Comparison of ENCODE assay signal across 8 cellular contexts in genomic region chr18:76349067-76349715, GRCh38.
DNase-seq lines count a peak whose midpoint lies in the region; ATAC-seq lines count a peak whose summit lies in the region.

No MANE protein-coding gene starts in this region.

- no peak overlapping the region for H3K27ac Mint-ChIP-seq in activated CD4-positive, alpha-beta T cell treated with anti-CD3 and anti-CD28 coated beads, Interleukin-2, amount 10 ng/mL, durations not matched to agents 24 days and 14 days

- H3K4me1 Mint-ChIP-seq in activated CD4-positive, alpha-beta T cell treated with anti-CD3 and anti-CD28 coated beads, Interleukin-2, amount 10 ng/mL, durations not matched to agents 24 days and 14 days, result peaks cover 2% of the 10 kb centered on the region

- H3K9me3 Mint-ChIP-seq in activated CD4-positive, alpha-beta T cell treated with anti-CD3 and anti-CD28 coated beads, Interleukin-2, amount 10 ng/mL, durations not matched to agents 24 days and 14 days, result no peaks in the 10 kb centered on the region

- DNase-seq in Right ventricle myocardium superior (peak; percentile 53), cardiac septum (ENCODE audit: low spot score) (no peak), NCI-H510A (lab: John Stamatoyannopoulos, UW) (peak; percentile 67), dermis blood vessel endothelial cell (peak; percentile 82), lung microvascular endothelial cell (ENCODE audit: low read depth in 2 of 2) (peak; percentile 73 to 82)
- peak; percentile 90 for DNase-seq in activated CD4-positive, alpha-beta T cell treated with anti-CD3 and anti-CD28 coated beads, Interleukin-2, amount 10 ng/mL, durations not matched to agents 24 days and 14 days
- peak; percentile 42 for DNase-seq in stimulated activated CD8-positive, alpha-beta memory T cell treated with anti-CD3 and anti-CD28 coated beads, Interleukin-12 subunit alpha, Interleukin-12 subunit beta, amount 100 ng/mL, for 1 hour (ENCODE audit: low read depth)

- intact Hi-C loops in Right ventricle myocardium superior (cut with DNase I), result loop anchor here (10.0 kb wide), 1 partner anchor 1694 kb away; no protein-coding TSS in a partner anchor
- intact Hi-C loops in cardiac septum (cut with DNase I), result loop anchor here (5.0 kb wide), 2 partner anchors 467 to 1697 kb away; no protein-coding TSS in a partner anchor
- intact Hi-C loops in activated CD4-positive, alpha-beta T cell treated with anti-CD3 and anti-CD28 coated beads, Interleukin-2, amount 10 ng/mL, durations not matched to agents 24 days and 14 days (cut with micrococcal nuclease), result loop anchor here (10.0 kb wide), 2 partner anchors 624 to 1694 kb away; no protein-coding TSS in a partner anchor

- peak overlapping the region; percentile 6 for H3K4me3 Mint-ChIP-seq in activated CD4-positive, alpha-beta T cell treated with anti-CD3 and anti-CD28 coated beads, Interleukin-2, amount 10 ng/mL, durations not matched to agents 24 days and 14 days

- H3K36me3 Mint-ChIP-seq in activated CD4-positive, alpha-beta T cell treated with anti-CD3 and anti-CD28 coated beads, Interleukin-2, amount 10 ng/mL, durations not matched to agents 24 days and 14 days (ENCODE audit: low read depth), result no peaks in the 10 kb centered on the region

- ATAC-seq in Right ventricle myocardium superior (ENCODE audit: poor library complexity), result peak; percentile 45
- peak; percentile 77 for ATAC-seq in HG03354 (IDR thresholded peaks at IDR 0.05; ENCODE audit: poor library complexity, severe bottlenecking, unreplicated experiment)

- no peaks in the 10 kb centered on the region for H3K27me3 Mint-ChIP-seq in activated CD4-positive, alpha-beta T cell treated with anti-CD3 and anti-CD28 coated beads, Interleukin-2, amount 10 ng/mL, durations not matched to agents 24 days and 14 days
